Comparison of ENCODE assay signal across 15 cellular contexts in genomic region chr13:30746816-30747215, GRCh38. TPM values are rescaled to one million over a fixed set of nuclear protein-coding genes. Genes with fewer than 3 reads are reported as not detected.
"Had no signal": no experiment of that assay in that cellular context is flagged by ENCODE, and none has a peak within 500 bp of the region (broad histone marks: within the 10 kb centered on the region; RNA-seq: fewer than 3 reads in every experiment).

No MANE protein-coding gene starts in this region.

- H3K27me3 Mint-ChIP-seq: activated naive CD8-positive, alpha-beta T cell; naive thymus-derived CD4-positive, alpha-beta T cell had no signal

- H3K27ac Mint-ChIP-seq: activated CD4-positive, alpha-beta memory T cell treated with anti-CD3 and anti-CD28 coated beads for 36 hours; activated naive CD8-positive, alpha-beta T cell; mesothelial cell of epicardium; T-helper 2 cell treated with Interferon-gamma antibody and Interleukin-4, amounts not matched to agents 5 μg/mL and 100 μg/mL, for 36 hours had no signal

- H3K36me3 Mint-ChIP-seq: mesothelial cell of epicardium had no signal

- H3K36me3 ChIP-seq: brain microvascular endothelial cell had no signal

- ATAC-seq: activated T-cell treated with anti-CD3 and anti-CD28 coated beads, Interleukin-2, amount 50 U/mL, for 4 hours; naive thymus-derived CD4-positive, alpha-beta T cell had no signal

- H3K4me3 Mint-ChIP-seq: activated CD4-positive, alpha-beta memory T cell treated with anti-CD3 and anti-CD28 coated beads for 36 hours; activated naive CD8-positive, alpha-beta T cell; activated T-cell treated with anti-CD3 and anti-CD28 coated beads, Interleukin-2, amount 50 U/mL, for 4 hours; mesothelial cell of epicardium had no signal

- H3K27me3 ChIP-seq: brain microvascular endothelial cell had no signal

- H3K9me3 Mint-ChIP-seq: activated CD4-positive, alpha-beta memory T cell treated with anti-CD3 and anti-CD28 coated beads for 36 hours; activated T-cell treated with anti-CD3 and anti-CD28 coated beads, Interleukin-2, amount 50 U/mL, for 4 hours had no signal

- H3K27ac ChIP-seq: brain microvascular endothelial cell had no signal

- DNase-seq: activated CD4-positive, alpha-beta memory T cell treated with anti-CD3 and anti-CD28 coated beads for 36 hours; activated CD4-positive, CD25-positive, alpha-beta regulatory T cell treated with anti-CD3 and anti-CD28 coated beads, Interleukin-2, amount 50 U/mL, for 72 hours; activated effector memory CD4-positive, alpha-beta T cell treated with anti-CD3 and anti-CD28 coated beads, Interleukin-2, amount 50 U/mL, for 16 hours; activated T-cell treated with anti-CD3 and anti-CD28 coated beads, Interleukin-2, amount 50 U/mL, for 4 hours; brain microvascular endothelial cell; effector memory CD4-positive, alpha-beta T cell; hippocampal formation; kidney glomerular epithelial cell; naive thymus-derived CD4-positive, alpha-beta T cell; stimulated activated CD4-positive, alpha-beta T cell treated with anti-CD3 and anti-CD28 coated beads, Interleukin-4, amount 100 ng/mL, for 4 hours had no signal

RNA-seq across cellular contexts. Expression of gene ALOX5AP, which starts 11.5 kb away (rescaled TPM):
- total RNA-seq: osteoblast, pulmonary artery endothelial cell had no signal
